Comparison of ENCODE assay signal across 28 cellular contexts in genomic region chr14:38044710-38045109, GRCh38.
A peak's percentile ranks its signal among the peaks of the same experiment; 100 is the strongest.
DNase-seq lines count a peak whose midpoint lies in the region; ATAC-seq and TF ChIP-seq lines count a peak whose summit lies in the region.
"Had no signal": no experiment of that assay in that cellular context is flagged by ENCODE, and none has a peak within 500 bp of the region (broad histone marks: within the 10 kb centered on the region; RNA-seq: fewer than 3 reads in every experiment).

No MANE protein-coding gene starts in this region.

- H3F3A ChIP-seq in Loucy (ENCODE audit: low read depth) = no peaks in the 10 kb centered on the region

- no peak for DNase-seq in natural killer cell treated with Interleukin-12 subunit alpha and Interleukin-12 subunit beta and Interleukin-15 and Interleukin-18, amount 100 ng/mL, for 72 hours (ENCODE audit: low spot score)
- DNase-seq in natural killer cell (no peak), NCI-H82 treated with DMSO at 0.1 percent for 48 hours (lab: John Stamatoyannopoulos, UW; ENCODE audit: unreplicated experiment) (peak; percentile 60), HUDEP-2 (lab: John Stamatoyannopoulos, UW; ENCODE audit: unreplicated experiment in 76 of 76) (no peak), left cardiac atrium (no peak), GM19238 (ENCODE audit: insufficient read length, low spot score) (no peak)
- DNase-seq: CD8-positive, alpha-beta T cell; DMS 273 treated with DMSO at 0.1 percent for 48 hours; DMS79; EL; GDM1; GOT3; HFFc6; NCI-H1092 treated with DMSO at 0.1 percent for 48 hours; NCI-H1436 treated with DMSO at 0.1 percent for 48 hours; NCI-H187 treated with DMSO at 0.1 percent for 48 hours; NCI-H2171 treated with DMSO at 0.1 percent for 48 hours; NCI-H345; NCI-H510A treated with DMSO at 0.1 percent for 48 hours; NCI-H774; OCI-M1; Peyer's patch; SHP77 treated with DMSO at 0.1 percent for 48 hours had no signal

- peaks cover 8% of the 10 kb centered on the region for H3K9me3 Mint-ChIP-seq in natural killer cell treated with Interleukin-12 subunit alpha and Interleukin-12 subunit beta and Interleukin-15 and Interleukin-18, amount 100 ng/mL, for 72 hours
- H3K9me3 Mint-ChIP-seq in natural killer cell = peaks cover 0 to 5% of the 10 kb centered on the region in 2 donors
- H3K9me3 Mint-ChIP-seq: HFFc6 had no signal

- H3K36me3 ChIP-seq in Loucy (ENCODE audit: insufficient read depth, low read length) = no peaks in the 10 kb centered on the region
- H3K36me3 ChIP-seq: HAP-1, Peyer's patch had no signal

- H3K9ac ChIP-seq in Loucy (ENCODE audit: low read depth, low read length, poor library complexity, severe bottlenecking) = no peak overlapping the region

- peaks cover 14% of the 10 kb centered on the region for H3K36me3 Mint-ChIP-seq in natural killer cell treated with Interleukin-12 subunit alpha and Interleukin-12 subunit beta and Interleukin-15 and Interleukin-18, amount 100 ng/mL, for 72 hours
- H3K36me3 Mint-ChIP-seq in natural killer cell = peaks cover 9% of the 10 kb centered on the region

- H3K27me3 Mint-ChIP-seq in natural killer cell treated with Interleukin-12 subunit alpha and Interleukin-12 subunit beta and Interleukin-15 and Interleukin-18, amount 100 ng/mL, for 72 hours = no peaks in the 10 kb centered on the region
- H3K27me3 Mint-ChIP-seq in natural killer cell (ENCODE audit: low read depth in 2 of 2) = peaks cover 0 to 2% of the 10 kb centered on the region in 2 donors
- H3K27me3 Mint-ChIP-seq: B cell had no signal

- TF ChIP-seq CTCF in natural killer cell (IDR thresholded peaks at IDR 0.05) (no peak), Loucy (conservative IDR thresholded peaks at IDR 0.05; ENCODE audit: low read length) (no peak)

- H3K4me2 ChIP-seq in Loucy (ENCODE audit: low read depth, low read length, poor library complexity, severe bottlenecking) = no peak overlapping the region

- no peaks in the 10 kb centered on the region for H3K4me1 Mint-ChIP-seq in natural killer cell treated with Interleukin-12 subunit alpha and Interleukin-12 subunit beta and Interleukin-15 and Interleukin-18, amount 100 ng/mL, for 72 hours (ENCODE audit: low read depth in 2 of 2)
- H3K4me1 Mint-ChIP-seq in natural killer cell = no peaks in the 10 kb centered on the region
- H3K4me1 Mint-ChIP-seq: B cell had no signal

- no peak overlapping the region for H3K4me3 ChIP-seq in Loucy (ENCODE audit: low read length, poor library complexity, severe bottlenecking)
- H3K4me3 ChIP-seq: GM12878, HAP-1, Peyer's patch, SK-N-MC had no signal

- no peaks in the 10 kb centered on the region for H3K9me2 ChIP-seq in Loucy (replicated peaks; ENCODE audit: low read depth, low read length)

- no peak overlapping the region for H3K4me3 Mint-ChIP-seq in natural killer cell treated with Interleukin-12 subunit alpha and Interleukin-12 subunit beta and Interleukin-15 and Interleukin-18, amount 100 ng/mL, for 72 hours
- H3K4me3 Mint-ChIP-seq in natural killer cell = no peak overlapping the region
- H3K4me3 Mint-ChIP-seq: B cell; CD8-positive, alpha-beta T cell; HFFc6 had no signal

- H2AFZ ChIP-seq in Loucy (ENCODE audit: low read length) = peak overlapping the region; percentile 72

- H3K79me2 ChIP-seq in Loucy (ENCODE audit: insufficient read depth, low read length) = no peaks in the 10 kb centered on the region

- no peaks in the 10 kb centered on the region for H3K9me3 ChIP-seq in Loucy (ENCODE audit: insufficient read depth, low read depth, low read length)
- H3K9me3 ChIP-seq: HAP-1, Peyer's patch had no signal

- H3K27ac Mint-ChIP-seq in natural killer cell treated with Interleukin-12 subunit alpha and Interleukin-12 subunit beta and Interleukin-15 and Interleukin-18, amount 100 ng/mL, for 72 hours = no peak overlapping the region
- no peak overlapping the region for H3K27ac Mint-ChIP-seq in natural killer cell
- H3K27ac Mint-ChIP-seq: B cell; CD8-positive, alpha-beta T cell; HFFc6 had no signal

- peaks cover 11% of the 10 kb centered on the region for H3K4me1 ChIP-seq in Loucy (ENCODE audit: insufficient read depth, low read length, poor library complexity, severe bottlenecking)
- H3K4me1 ChIP-seq: HAP-1, Peyer's patch had no signal

- no peaks in the 10 kb centered on the region for H4K20me1 ChIP-seq in Loucy (ENCODE audit: insufficient read depth, low read length, poor library complexity, severe bottlenecking)

- intact Hi-C loops in natural killer cell (cut with micrococcal nuclease) (no loop called here), left cardiac atrium (cut with DNase I) (no loop called here)

- no peaks in the 10 kb centered on the region for H3K27me3 ChIP-seq in Loucy (ENCODE audit: insufficient read depth, low read length, poor library complexity, severe bottlenecking)
- H3K27me3 ChIP-seq: Peyer's patch had no signal

- ATAC-seq in natural killer cell treated with Interleukin-12 subunit alpha and Interleukin-12 subunit beta and Interleukin-15 and Interleukin-18, amount 100 ng/mL, for 72 hours = peak; percentile 55 to 60
- ATAC-seq in natural killer cell (no peak), left cardiac atrium (no peak)
- ATAC-seq: CD8-positive, alpha-beta T cell; GM12878 had no signal

Comparison
In these comparisons a context has a peak if more than half of its experiments do, and no peak if none do; other contexts are left out.
1. ATAC-seq: peak in natural killer cell treated with Interleukin-12 subunit alpha and Interleukin-12 subunit beta and Interleukin-15 and Interleukin-18, amount 100 ng/mL, for 72 hours (2 of 2); none in natural killer cell (0 of 3) and left cardiac atrium (0 of 2).